8 cellular contexts compared by ENCODE assay signal in genomic region chr6:5302995-5303622, GRCh38. TPM values are rescaled to one million over a fixed set of nuclear protein-coding genes. Genes with fewer than 3 reads are reported as not detected.
DNase-seq lines count a peak whose midpoint lies in the region; ATAC-seq, FAIRE-seq and TF ChIP-seq lines count a peak whose summit lies in the region.

No MANE protein-coding gene starts in this region.

- no peak overlapping the region for H3K4me2 ChIP-seq in endothelial cell of umbilical vein (ENCODE audit: insufficient read depth, low read length)
- peak overlapping the region; percentile 42 for H3K4me2 ChIP-seq in osteoblast (ENCODE audit: insufficient read depth, low read length)

- intact Hi-C loops in endothelial cell of umbilical vein (cut with micrococcal nuclease) (loop anchor here (1.0 to 2.0 kb wide), 2 partner anchors 88 to 160 kb away; no protein-coding TSS in a partner anchor), ascending aorta (cut with DNase I) (no loop called here)

- no peak overlapping the region for H3K9ac ChIP-seq in endothelial cell of umbilical vein (replicated peaks; ENCODE audit: extremely low read depth, insufficient read depth, low read length)

- no peaks in the 10 kb centered on the region for H3K27me3 ChIP-seq in endothelial cell of umbilical vein (ENCODE audit: control insufficient read depth in 2 of 2, insufficient read depth in 2 of 2, low read length in 2 of 2)
- no peaks in the 10 kb centered on the region for H3K27me3 ChIP-seq in osteoblast (ENCODE audit: insufficient read depth, low read length)
- H3K27me3 ChIP-seq in ascending aorta, result no peaks in the 10 kb centered on the region

- POLR2A ChIA-PET in endothelial cell of umbilical vein (lab: Charles Lee), result no interaction called here

- peak; percentile 15 for FAIRE-seq in endothelial cell of umbilical vein (lab: Jason Lieb, UNC)

- dilution Hi-C loops in endothelial cell of umbilical vein (cut with MboI; ENCODE audit: extremely low pct_ligation_motif_present, low sequenced_read_pairs), result no loop called here

- H3K9me1 ChIP-seq in endothelial cell of umbilical vein (replicated peaks; ENCODE audit: control insufficient read depth, extremely low read depth, insufficient read depth, low read length), result no peaks in the 10 kb centered on the region

- peak; percentile 60 for ATAC-seq in GM21825 (IDR thresholded peaks at IDR 0.05; ENCODE audit: unreplicated experiment)

- no TSS peak for BruUV-seq in endothelial cell of umbilical vein (replicated peaks; lab: Mats Ljungman, UMichigan)

- no peaks in the 10 kb centered on the region for H4K20me1 ChIP-seq in endothelial cell of umbilical vein (replicated peaks; ENCODE audit: control insufficient read depth, extremely low read depth, insufficient read depth, low read length)
- H4K20me1 ChIP-seq in osteoblast (ENCODE audit: insufficient read depth, low read length), result peaks cover 33% of the 10 kb centered on the region

- H3K4me3 ChIP-seq in GM12864 (ENCODE audit: low read depth, low read length) (peak overlapping the region; percentile 35), endothelial cell of umbilical vein (replicated peaks in 1 of 3; ENCODE audit: insufficient read depth in 1 of 3, low read depth in 1 of 3, low read length in 3 of 3) (no peak overlapping the region), osteoblast (ENCODE audit: insufficient read depth, low read length) (no peak overlapping the region), ascending aorta (no peak overlapping the region)

- CTCF ChIA-PET in endothelial cell of umbilical vein (lab: Charles Lee), result interaction anchor here (0.6 to 4.5 kb wide), 9 partner anchors 8 to 246 kb away, joined by 3 to 37 read pairs (median 4); no protein-coding TSS in a partner anchor

- DNase-seq in GM12864 (ENCODE audit: low read depth), result peak; percentile 70
- peak; percentile 11 for DNase-seq in M059J (ENCODE audit: low read depth)
- peak; percentile 63 to 69 for DNase-seq in activated CD4-positive, alpha-beta T cell treated with anti-CD3 and anti-CD28 coated beads, Interleukin-2, amount 50 U/mL, for 48 hours
- DNase-seq in endothelial cell of umbilical vein (ENCODE audit: low read depth, low spot score), result peak; percentile 18
- DNase-seq in osteoblast (ENCODE audit: insufficient read length, low spot score, missing footprints), result no peak
- no peak for DNase-seq in ascending aorta (ENCODE audit: low spot score in 2 of 2)
- no peak for DNase-seq in NCI-H345 (lab: John Stamatoyannopoulos, UW)

- H3K36me3 ChIP-seq in endothelial cell of umbilical vein (ENCODE audit: control insufficient read depth in 2 of 2, extremely low read depth in 1 of 2, insufficient read depth in 2 of 2, low read length in 2 of 2) (no peaks in the 10 kb centered on the region), osteoblast (ENCODE audit: insufficient read depth, low read length) (no peaks in the 10 kb centered on the region), ascending aorta (no peaks in the 10 kb centered on the region)

- TF ChIP-seq CTCF in GM12864 (IDR thresholded peaks at IDR 0.05; ENCODE audit: low read depth, low read length, missing control alignments) (peak; percentile 94), endothelial cell of umbilical vein (IDR thresholded peaks at IDR 0.05; ENCODE audit: extremely low read depth in 1 of 2, insufficient read depth in 1 of 2, low read depth in 1 of 2, low read length in 2 of 2) (peak; percentile 18 to 56), osteoblast (IDR thresholded peaks at IDR 0.05; ENCODE audit: extremely low read depth, low read depth, low read length) (peak; percentile 35), ascending aorta (IDR thresholded peaks at IDR 0.05) (peak in 1 of 3 experiments; percentile 19)

- H3K9me3 ChIP-seq in endothelial cell of umbilical vein (replicated peaks; ENCODE audit: control insufficient read depth, insufficient read depth, low read length), result no peaks in the 10 kb centered on the region
- no peaks in the 10 kb centered on the region for H3K9me3 ChIP-seq in osteoblast (ENCODE audit: low read depth, low read length)
- H3K9me3 ChIP-seq in ascending aorta, result no peaks in the 10 kb centered on the region

- H3K79me2 ChIP-seq in endothelial cell of umbilical vein (ENCODE audit: control insufficient read depth, insufficient read depth, low read length) (no peaks in the 10 kb centered on the region), osteoblast (ENCODE audit: insufficient read depth, low read length) (peaks cover 13% of the 10 kb centered on the region)

- H3K27ac ChIP-seq in endothelial cell of umbilical vein (ENCODE audit: insufficient read depth, low read depth, low read length), result no peak overlapping the region
- H3K27ac ChIP-seq in osteoblast (ENCODE audit: low read depth, low read length), result no peak overlapping the region
- no peak overlapping the region for H3K27ac ChIP-seq in ascending aorta

- TF ChIP-seq POLR2A in endothelial cell of umbilical vein (IDR thresholded peaks at IDR 0.05; ENCODE audit: low read depth, low read length), result no peak

- H3K4me1 ChIP-seq in endothelial cell of umbilical vein (ENCODE audit: control insufficient read depth, extremely low read depth, insufficient read depth, low read length), result no peaks in the 10 kb centered on the region
- peaks cover 10% of the 10 kb centered on the region for H3K4me1 ChIP-seq in osteoblast (ENCODE audit: insufficient read depth, low read length)
- no peaks in the 10 kb centered on the region for H3K4me1 ChIP-seq in ascending aorta

- H2AFZ ChIP-seq in endothelial cell of umbilical vein (ENCODE audit: low read depth, low read length), result no peak overlapping the region
- no peak overlapping the region for H2AFZ ChIP-seq in osteoblast (ENCODE audit: low read length)

TF ChIP-seq in endothelial cell of umbilical vein, 7 proteins besides CTCF, POLR2A, EP300 and RAD21:
- TF ChIP-seq GATA2 (IDR thresholded peaks at IDR 0.05; ENCODE audit: insufficient read depth, insufficient read length, low read depth, low read length), result no peak
- TF ChIP-seq, protein P1, sequence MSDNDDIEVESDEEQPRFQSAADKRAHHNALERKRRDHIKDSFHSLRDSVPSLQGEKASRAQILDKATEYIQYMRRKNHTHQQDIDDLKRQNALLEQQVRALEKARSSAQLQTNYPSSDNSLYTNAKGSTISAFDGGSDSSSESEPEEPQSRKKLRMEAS (IDR thresholded peaks at IDR 0.05; ENCODE audit: insufficient read depth, insufficient read length), result no peak
- no peak for TF ChIP-seq FOS (IDR thresholded peaks at IDR 0.05; ENCODE audit: borderline replicate concordance, insufficient read depth, low read length)
- no peak for TF ChIP-seq JUN (IDR thresholded peaks at IDR 0.05; ENCODE audit: borderline replicate concordance, insufficient read depth, insufficient read length, low read depth)
- no peak for TF ChIP-seq POLR2AphosphoS5 (IDR thresholded peaks at IDR 0.05; ENCODE audit: insufficient read depth, low read depth, low read length)
- no peak for TF ChIP-seq EZH2 (IDR thresholded peaks at IDR 0.05; ENCODE audit: borderline replicate concordance, low read depth, low read length, severe bottlenecking)
- TF ChIP-seq MYC (IDR thresholded peaks at IDR 0.05; ENCODE audit: low read depth, low read length), result no peak

RNA-seq across cellular contexts. Expression of gene FARS2, which starts 41.8 kb away (rescaled TPM):
- total RNA-seq in M059J (2014; rRNA removed; shearing (Covaris generic)), result 24.7 and 28.2 TPM in 2 replicates
- 19.6 and 20.5 TPM in 2 replicates for total RNA-seq in endothelial cell of umbilical vein
- 17.9 and 20.2 TPM in 2 replicates for polyA plus RNA-seq in endothelial cell of umbilical vein
- 19.3 and 20.3 TPM in 2 replicates for polyA plus RNA-seq in endothelial cell of umbilical vein (2011; cell fraction: cytosol; rRNA removed)
- 16.0 and 17.0 TPM in 2 replicates for polyA plus RNA-seq in endothelial cell of umbilical vein (2011; cell fraction: nucleus; rRNA removed)
- polyA plus RNA-seq in endothelial cell of umbilical vein (2012), result 12.8 and 19.2 TPM in 2 replicates
- polyA minus RNA-seq in endothelial cell of umbilical vein, result 53.7 and 58.3 TPM in 2 replicates
- 15.0 TPM for polyA minus RNA-seq in endothelial cell of umbilical vein (2011; cell fraction: cytosol; rRNA and poly(A)+ RNA removed)
- polyA minus RNA-seq in endothelial cell of umbilical vein (2011; cell fraction: nucleus; rRNA and poly(A)+ RNA removed), result 54.7 and 59.2 TPM in 2 replicates
- total RNA-seq in osteoblast, result 25.9 and 29.7 TPM in 2 replicates
- total RNA-seq in ascending aorta, result 17.6 TPM

RNA-seq across cellular contexts. Expression of gene LYRM4, which starts 42.4 kb away (rescaled TPM):
- 25.7 and 29.0 TPM in 2 replicates for total RNA-seq in M059J (2014; rRNA removed; shearing (Covaris generic))
- total RNA-seq in endothelial cell of umbilical vein (39.5 and 39.7 TPM in 2 replicates), osteoblast (7.4 and 16.6 TPM in 2 replicates), ascending aorta (10.5 TPM)
- 41.4 and 44.0 TPM in 2 replicates for polyA plus RNA-seq in endothelial cell of umbilical vein
- polyA plus RNA-seq in endothelial cell of umbilical vein (2011; cell fraction: cytosol; rRNA removed), result 44.7 and 45.8 TPM in 2 replicates
- polyA plus RNA-seq in endothelial cell of umbilical vein (2011; cell fraction: nucleus; rRNA removed), result 16.9 and 20.0 TPM in 2 replicates
- 32.9 and 34.9 TPM in 2 replicates for polyA plus RNA-seq in endothelial cell of umbilical vein (2012)
- polyA minus RNA-seq in endothelial cell of umbilical vein, result 21.3 and 24.0 TPM in 2 replicates
- 12.3 TPM for polyA minus RNA-seq in endothelial cell of umbilical vein (2011; cell fraction: cytosol; rRNA and poly(A)+ RNA removed)
- polyA minus RNA-seq in endothelial cell of umbilical vein (2011; cell fraction: nucleus; rRNA and poly(A)+ RNA removed), result 14.3 and 18.3 TPM in 2 replicates

Comparison
In these comparisons a context has a peak if more than half of its experiments do, and no peak if none do; other contexts are left out.
1. DNase-seq: peak in GM12864 (single experiment), M059J (single experiment), activated CD4-positive, alpha-beta T cell treated with anti-CD3 and anti-CD28 coated beads, Interleukin-2, amount 50 U/mL, for 48 hours (2 of 2) and endothelial cell of umbilical vein (single experiment); none in osteoblast (single experiment), ascending aorta (0 of 2) and NCI-H345 (single experiment).